8 cellular contexts compared by ENCODE assay signal in genomic region chr4:23717528-23718248, GRCh38.
DNase-seq lines count a peak whose midpoint lies in the region; ATAC-seq and TF ChIP-seq lines count a peak whose summit lies in the region.

No MANE protein-coding gene starts in this region.

- no peak overlapping the region for H3K4me3 ChIP-seq in left lung

- H3K36me3 ChIP-seq in left lung = no peaks in the 10 kb centered on the region

- intact Hi-C loops in left lung (cut with DNase I) = no loop called here

- H3K4me1 ChIP-seq in left lung = no peaks in the 10 kb centered on the region

- H3K9me3 ChIP-seq in left lung = no peaks in the 10 kb centered on the region

- no peak overlapping the region for H3K27ac ChIP-seq in left lung

- no peaks in the 10 kb centered on the region for H3K27me3 Mint-ChIP-seq in activated T-helper 17 cell treated with anti-CD3 and anti-CD28 coated beads, Interleukin-2, amount 50 U/mL, for 72 hours

- no peaks in the 10 kb centered on the region for H3K36me3 Mint-ChIP-seq in activated T-helper 17 cell treated with anti-CD3 and anti-CD28 coated beads, Interleukin-2, amount 50 U/mL, for 72 hours (ENCODE audit: low read depth)

- H3K9me3 Mint-ChIP-seq in activated T-helper 17 cell treated with anti-CD3 and anti-CD28 coated beads, Interleukin-2, amount 50 U/mL, for 72 hours = no peaks in the 10 kb centered on the region

- no peak overlapping the region for H3K27ac Mint-ChIP-seq in activated T-helper 17 cell treated with anti-CD3 and anti-CD28 coated beads, Interleukin-2, amount 50 U/mL, for 72 hours

- ATAC-seq in HG03342 (IDR thresholded peaks at IDR 0.05; ENCODE audit: unreplicated experiment) (peak; percentile 46), left lung (peak; percentile 55), HG02759 (IDR thresholded peaks at IDR 0.05; ENCODE audit: unreplicated experiment) (no peak), HG03039 (IDR thresholded peaks at IDR 0.05; ENCODE audit: unreplicated experiment) (no peak)
- peak; percentile 35 for ATAC-seq in activated T-helper 17 cell treated with anti-CD3 and anti-CD28 coated beads, Interleukin-2, amount 50 U/mL, for 72 hours (replicated peaks)

- peak; percentile 83 for DNase-seq in DMS53 (lab: John Stamatoyannopoulos, UW)
- DNase-seq in left lung = no peak
- no peak for DNase-seq in NCI-H1048 (lab: John Stamatoyannopoulos, UW)
- DNase-seq in DMS79 treated with DMSO at 0.1 percent for 48 hours (lab: John Stamatoyannopoulos, UW) = no peak

- H3K4me3 Mint-ChIP-seq in activated T-helper 17 cell treated with anti-CD3 and anti-CD28 coated beads, Interleukin-2, amount 50 U/mL, for 72 hours = no peak overlapping the region

- H3K27me3 ChIP-seq in left lung = no peaks in the 10 kb centered on the region

- H3K4me1 Mint-ChIP-seq in activated T-helper 17 cell treated with anti-CD3 and anti-CD28 coated beads, Interleukin-2, amount 50 U/mL, for 72 hours = no peaks in the 10 kb centered on the region

- TF ChIP-seq CTCF in left lung (IDR thresholded peaks at IDR 0.05) = peak; percentile 12 to 16

Comparison
In these comparisons a context has a peak if more than half of its experiments do, and no peak if none do; other contexts are left out.
1. ATAC-seq: peak in HG03342 (single experiment), activated T-helper 17 cell treated with anti-CD3 and anti-CD28 coated beads, Interleukin-2, amount 50 U/mL, for 72 hours (single experiment) and left lung (single experiment); none in HG02759 (single experiment) and HG03039 (single experiment).